8 cellular contexts compared by ENCODE assay signal in the genomic region with DNA sequence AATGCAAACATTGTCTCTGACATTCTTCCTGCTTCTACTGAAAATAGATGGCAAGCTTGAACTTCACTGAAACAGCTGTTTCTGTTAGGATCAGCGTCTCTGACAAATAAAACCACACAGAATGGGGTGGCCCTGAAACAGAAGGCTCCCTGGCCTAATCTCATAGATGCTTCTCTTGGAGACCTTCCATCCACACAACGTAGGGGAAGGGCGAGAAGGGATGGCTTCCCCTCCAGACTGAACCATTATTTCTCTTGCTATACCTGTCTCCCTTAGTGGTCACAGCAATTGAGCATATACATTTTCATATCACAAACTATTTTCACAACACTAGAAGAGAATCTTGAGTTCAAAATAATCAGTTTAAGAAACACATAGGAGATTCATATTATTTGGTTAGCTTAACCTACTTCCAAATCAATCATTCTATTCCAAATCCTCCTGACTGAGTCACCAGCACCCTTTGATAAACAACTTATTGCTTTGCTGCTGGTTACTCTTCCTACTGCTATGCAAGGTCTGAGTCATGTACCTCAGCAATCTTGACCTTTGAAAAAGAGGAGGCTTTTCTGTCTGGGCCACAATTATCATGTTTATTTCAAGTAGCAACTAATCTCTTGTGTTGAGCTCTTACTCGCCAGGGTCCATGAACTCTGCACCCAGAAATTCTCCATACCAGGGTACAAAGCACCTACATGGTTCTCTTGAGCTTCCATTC. TPM values are rescaled to one million over a fixed set of nuclear protein-coding genes. Genes with fewer than 3 reads are reported as not detected.
A peak's percentile ranks its signal among the peaks of the same experiment; 100 is the strongest.
DNase-seq lines count a peak whose midpoint lies in the region; ATAC-seq, FAIRE-seq and TF ChIP-seq lines count a peak whose summit lies in the region.

No MANE protein-coding gene starts in this region.

- H3K36me3 ChIP-seq in SJCRH30 = no peaks in the 10 kb centered on the region
- H3K36me3 ChIP-seq in pancreas = no peaks in the 10 kb centered on the region

- no peak for TF ChIP-seq CTCF in epithelial cell of proximal tubule (conservative IDR thresholded peaks at IDR 0.05; ENCODE audit: low read depth, low read length)
- no peak for TF ChIP-seq CTCF in pancreas (IDR thresholded peaks at IDR 0.05)

- FAIRE-seq in pancreas (lab: Jason Lieb, UNC) = no peak

- peak; percentile 43 for DNase-seq in Caki2 (ENCODE audit: low read depth)
- peak; percentile 58 to 76 for DNase-seq in SJCRH30
- DNase-seq in epithelial cell of proximal tubule (ENCODE audit: low read depth) = peak; percentile 81
- no peak for DNase-seq in pancreas
- no peak for DNase-seq in NCI-H526 (lab: John Stamatoyannopoulos, UW)
- no peak for DNase-seq in iPS-NIHi7 (ENCODE audit: extremely low spot score)

- peaks cover 19% of the 10 kb centered on the region for H3K4me1 ChIP-seq in SJCRH30
- H3K4me1 ChIP-seq in pancreas = peaks cover 10 to 25% (median 11%) of the 10 kb centered on the region in 3 donors

- H3K4me3 ChIP-seq in SJCRH30 (no peak overlapping the region), epithelial cell of proximal tubule (ENCODE audit: low read depth, low read length) (no peak overlapping the region), pancreas (no peak overlapping the region)

- intact Hi-C loops in pancreas (cut with DNase I) = no loop called here

- ATAC-seq in pancreas (peak; percentile 66 to 77 (median 72)), HG03139 (IDR thresholded peaks at IDR 0.05; ENCODE audit: unreplicated experiment) (no peak), GM19023 (IDR thresholded peaks at IDR 0.05; ENCODE audit: unreplicated experiment) (no peak)

- H3K27ac ChIP-seq in SJCRH30 (peak overlapping the region; percentile 41), pancreas (peak overlapping the region in 2 of 4 donors; percentile 13 to 24)

- no peaks in the 10 kb centered on the region; the same call in 1 of the 2 replicates for H3K9me3 ChIP-seq in SJCRH30 (replicated peaks)
- H3K9me3 ChIP-seq in pancreas = no peaks in the 10 kb centered on the region

- H3K27me3 ChIP-seq in SJCRH30 (no peaks in the 10 kb centered on the region), pancreas (no peaks in the 10 kb centered on the region)

- WGBS in pancreas, 2 donors = 62 to 65% methylated on average over 4 of the region's 4 CpGs

- in situ Hi-C loops in Caki2 (cut with HindIII; ENCODE audit: low pct_unique_long_range_greater_than_20kb, low sequenced_read_pairs) = no loop called here

RNA-seq across cellular contexts. Expression of a gene that starts 45.5 kb away (rescaled TPM):
- 0.96 and 3.7 TPM in 2 replicates for total RNA-seq in Caki2 (2014; rRNA removed; shearing (Covaris generic); ENCODE audit: low replicate concordance)
- 15.7 and 22.3 TPM in 2 replicates for total RNA-seq in SJCRH30 (2014; rRNA removed; shearing (Covaris generic))
- total RNA-seq in epithelial cell of proximal tubule (5.9 TPM in 2 replicates), pancreas (10 to 100 TPM in 4 of 6 donors, 1 to 10 TPM in 2; 9.1 to 23.3 (median 12.3) TPM)
- 1 to 10 TPM; 5.3 to 9.5 TPM for polyA plus RNA-seq in pancreas

Comparison
In these comparisons a context has a peak if more than half of its experiments do, and no peak if none do; other contexts are left out.
1. DNase-seq: peak in Caki2 (single experiment), SJCRH30 (2 of 2) and epithelial cell of proximal tubule (single experiment); none in pancreas (0 of 6), NCI-H526 (0 of 2) and iPS-NIHi7 (single experiment).
2. ATAC-seq: peak in pancreas (4 of 4); none in HG03139 (single experiment) and GM19023 (single experiment).